In genomic region chr10:50432206-50432605, GRCh38 we compare ENCODE assay signal across 11 cellular contexts.
A peak's percentile ranks its signal among the peaks of the same experiment; 100 is the strongest.
DNase-seq lines count a peak whose midpoint lies in the region; ATAC-seq and TF ChIP-seq lines count a peak whose summit lies in the region.
"Had no signal": no experiment of that assay in that cellular context is flagged by ENCODE, and none has a peak within 500 bp of the region (broad histone marks: within the 10 kb centered on the region; RNA-seq: fewer than 3 reads in every experiment).

No MANE protein-coding gene starts in this region.

- no peak overlapping the region for H3K27ac ChIP-seq in mesenchymal stem cell (ENCODE audit: low read length, poor library complexity, severe bottlenecking)
- no peak overlapping the region for H3K27ac ChIP-seq in endodermal cell (ENCODE audit: low read depth, low read length)

- peaks cover 8% of the 10 kb centered on the region for H3K4me1 Mint-ChIP-seq in endodermal cell
- no peaks in the 10 kb centered on the region for H3K4me1 Mint-ChIP-seq in nephron progenitor cell
- H3K4me1 Mint-ChIP-seq in immature natural killer cell: peaks cover 15 to 19% of the 10 kb centered on the region in 2 donors

- peaks cover 1% of the 10 kb centered on the region for H3K79me1 ChIP-seq in mesenchymal stem cell (replicated peaks; ENCODE audit: low read length, poor library complexity, severe bottlenecking)

- 95% methylated on average over 1 of the region's 1 CpG for WGBS in mesenchymal stem cell
- WGBS in endodermal cell (ENCODE audit: insufficient coverage in 1 of 2, insufficient read length in 1 of 2), 2 experiments: 83% methylated on average over 1 of the region's 1 CpG; no CpG with 5 or more reads in 1 of the 2 experiments

- no peak overlapping the region for H3K18ac ChIP-seq in mesenchymal stem cell (ENCODE audit: low read depth in 1 of 2, low read length in 2 of 2)

- H3K9ac ChIP-seq in mesenchymal stem cell (ENCODE audit: low read length) (peak overlapping the region; percentile 28), endodermal cell (ENCODE audit: extremely low read depth, low read length, poor library complexity, severe bottlenecking) (no peak overlapping the region)

- DNase-seq in mesenchymal stem cell: no peak
- no peak for DNase-seq in endodermal cell
- no peak for DNase-seq in nephron progenitor cell
- DNase-seq in immature natural killer cell: no peak
- no peak for DNase-seq in C1 segment of cervical spinal cord (lab: John Stamatoyannopoulos, UW)
- DNase-seq: effector memory CD4-positive, alpha-beta T cell; left colon had no signal

- H3K36me3 Mint-ChIP-seq in endodermal cell (ENCODE audit: low read depth): no peaks in the 10 kb centered on the region
- H3K36me3 Mint-ChIP-seq in nephron progenitor cell (ENCODE audit: low read depth): peaks cover 4% of the 10 kb centered on the region
- peaks cover 0 to 20% (median 9%) of the 10 kb centered on the region in 3 donors for H3K36me3 Mint-ChIP-seq in immature natural killer cell

- no peak overlapping the region for H3K4me2 ChIP-seq in mesenchymal stem cell (ENCODE audit: low read length, poor library complexity, severe bottlenecking)

- TF ChIP-seq CTCF in endodermal cell (conservative IDR thresholded peaks at IDR 0.05) (no peak), nephron progenitor cell (IDR thresholded peaks at IDR 0.05) (no peak)

- H2BK15ac ChIP-seq in mesenchymal stem cell (ENCODE audit: low read depth, poor library complexity, severe bottlenecking): no peak overlapping the region

- no peaks in the 10 kb centered on the region for H3K27me3 Mint-ChIP-seq in endodermal cell (ENCODE audit: insufficient read depth)
- H3K27me3 Mint-ChIP-seq in nephron progenitor cell (ENCODE audit: low read depth, poor library complexity): no peaks in the 10 kb centered on the region
- no peaks in the 10 kb centered on the region for H3K27me3 Mint-ChIP-seq in immature natural killer cell (ENCODE audit: low read depth in 3 of 3)
- H3K27me3 Mint-ChIP-seq: IgD-negative memory B cell had no signal

- no peak overlapping the region for H2BK12ac ChIP-seq in mesenchymal stem cell (ENCODE audit: low read length in 2 of 2)

- H3K23ac ChIP-seq in mesenchymal stem cell (ENCODE audit: low read length in 2 of 2): no peak overlapping the region

- H3K27me3 ChIP-seq in mesenchymal stem cell (ENCODE audit: control insufficient read depth in 1 of 2, insufficient read depth in 1 of 2, low read length in 2 of 2): no peaks in the 10 kb centered on the region
- no peaks in the 10 kb centered on the region for H3K27me3 ChIP-seq in endodermal cell (ENCODE audit: control insufficient read depth, insufficient read depth, low read length, poor library complexity, severe bottlenecking)

- H2AK5ac ChIP-seq in mesenchymal stem cell (ENCODE audit: low read length, severe bottlenecking): no peak overlapping the region

- no peaks in the 10 kb centered on the region for H3K36me3 ChIP-seq in mesenchymal stem cell (ENCODE audit: control insufficient read depth in 1 of 2, insufficient read depth in 2 of 2, low read depth in 1 of 2, low read length in 2 of 2)
- no peaks in the 10 kb centered on the region for H3K36me3 ChIP-seq in endodermal cell (ENCODE audit: control insufficient read depth, insufficient read depth, low read length)

- ATAC-seq in GM18907 (IDR thresholded peaks at IDR 0.05; ENCODE audit: unreplicated experiment) (peak; percentile 67), GM21786 (IDR thresholded peaks at IDR 0.05; ENCODE audit: unreplicated experiment) (peak; percentile 48), HG03460 (IDR thresholded peaks at IDR 0.05; ENCODE audit: unreplicated experiment) (peak; percentile 45)

- no peak overlapping the region for H3K4me3 Mint-ChIP-seq in endodermal cell
- no peak overlapping the region for H3K4me3 Mint-ChIP-seq in nephron progenitor cell
- H3K4me3 Mint-ChIP-seq in immature natural killer cell: no peak overlapping the region

- H3K27ac Mint-ChIP-seq in endodermal cell (no peak overlapping the region), nephron progenitor cell (no peak overlapping the region), immature natural killer cell (no peak overlapping the region)

- H3K4ac ChIP-seq in mesenchymal stem cell (ENCODE audit: low read depth in 1 of 2, low read length in 2 of 2): no peak overlapping the region

- no peak overlapping the region for H3K14ac ChIP-seq in mesenchymal stem cell (ENCODE audit: low read length in 2 of 2)

- H4K91ac ChIP-seq in mesenchymal stem cell (ENCODE audit: low read length): no peak overlapping the region

- H3K4me3 ChIP-seq in mesenchymal stem cell (ENCODE audit: insufficient read depth in 1 of 2, low read depth in 1 of 2, low read length in 2 of 2): no peak overlapping the region
- H3K4me3 ChIP-seq in endodermal cell (ENCODE audit: low read length): no peak overlapping the region

- no peak overlapping the region for H2AFZ ChIP-seq in mesenchymal stem cell (ENCODE audit: low read depth, low read length)

- no peak overlapping the region for H2BK120ac ChIP-seq in mesenchymal stem cell (ENCODE audit: low read depth, low read length)

- no peak overlapping the region for H2BK5ac ChIP-seq in mesenchymal stem cell (ENCODE audit: low read depth, low read length, poor library complexity, severe bottlenecking)

- no peak overlapping the region for H4K8ac ChIP-seq in mesenchymal stem cell (ENCODE audit: low read length)

- H3K9me3 Mint-ChIP-seq in endodermal cell (no peaks in the 10 kb centered on the region), nephron progenitor cell (no peaks in the 10 kb centered on the region), immature natural killer cell (no peaks in the 10 kb centered on the region)

- H3K9me3 ChIP-seq in mesenchymal stem cell (ENCODE audit: control insufficient read depth, low read length): no peaks in the 10 kb centered on the region
- no peaks in the 10 kb centered on the region for H3K9me3 ChIP-seq in endodermal cell (ENCODE audit: control insufficient read depth, low read length)

- no peaks in the 10 kb centered on the region for H3K4me1 ChIP-seq in mesenchymal stem cell (ENCODE audit: control insufficient read depth, insufficient read depth, low read depth, low read length)
- no peaks in the 10 kb centered on the region for H3K4me1 ChIP-seq in endodermal cell (ENCODE audit: control insufficient read depth, insufficient read depth, low read length)
